Comparison of ENCODE assay signal across 9 cellular contexts in the genomic region with DNA sequence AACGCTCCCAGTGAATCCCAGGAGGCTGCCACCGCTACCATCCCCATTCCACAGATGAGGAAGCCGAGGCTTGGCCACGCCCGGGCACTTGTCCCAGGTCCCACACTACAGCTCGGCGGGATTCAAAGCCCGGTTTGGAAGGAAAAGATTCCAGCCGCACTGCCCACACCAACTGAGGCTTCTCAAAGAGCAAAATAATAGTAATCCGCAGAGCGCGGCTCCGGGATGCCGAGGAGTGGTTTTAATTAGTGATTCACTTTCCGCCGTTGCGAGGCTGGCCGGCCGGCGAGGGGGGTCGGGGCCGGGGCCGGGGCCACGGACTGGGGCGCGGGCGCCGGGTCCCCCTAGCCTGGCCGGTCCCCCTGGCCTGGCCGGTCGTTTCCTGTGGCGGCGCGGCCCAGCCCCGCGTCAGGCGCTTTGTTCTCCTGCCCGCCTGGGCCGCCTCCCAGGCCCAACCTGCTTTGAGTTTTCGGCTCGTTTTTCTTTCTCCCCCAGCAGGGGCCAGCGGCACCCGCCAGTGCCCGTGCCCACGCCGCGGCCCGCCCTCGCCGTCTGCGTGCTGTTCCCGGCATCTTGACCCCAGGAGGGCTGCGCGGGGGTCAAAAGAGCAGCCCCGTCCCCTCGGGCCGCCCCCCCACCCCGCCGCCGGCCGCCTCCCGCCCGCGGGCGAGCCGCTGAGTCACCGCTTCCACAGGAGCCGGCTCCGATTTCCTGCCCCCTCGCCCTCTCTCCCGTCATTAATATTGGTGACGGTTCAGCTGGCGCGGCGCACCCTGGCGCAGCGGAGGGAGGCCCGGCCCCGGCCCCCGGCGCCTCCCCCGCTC. TPM values are rescaled to one million over a fixed set of nuclear protein-coding genes. Genes with fewer than 3 reads are reported as not detected.
DNase-seq lines count a peak whose midpoint lies in the region; ATAC-seq and TF ChIP-seq lines count a peak whose summit lies in the region.
"Had no signal": no experiment of that assay in that cellular context is flagged by ENCODE, and none has a peak within 500 bp of the region (broad histone marks: within the 10 kb centered on the region; RNA-seq: fewer than 3 reads in every experiment).

No MANE protein-coding gene starts in this region.

- H3K27ac ChIP-seq in gastroesophageal sphincter (peak overlapping the region; percentile 12 to 85 (median 80)), prostate gland (peak overlapping the region; percentile 68 to 71)

- H3K4me3 ChIP-seq in gastroesophageal sphincter (peak overlapping the region; percentile 43 to 59), prostate gland (peak overlapping the region; percentile 33 to 36)

- H3K36me3 ChIP-seq in gastroesophageal sphincter: no peaks in the 10 kb centered on the region
- no peaks in the 10 kb centered on the region for H3K36me3 ChIP-seq in prostate gland

- intact Hi-C loops in prostate gland (cut with DNase I): no loop called here

- ATAC-seq in gastroesophageal sphincter (peak; percentile 82), HG03442 (IDR thresholded peaks at IDR 0.05; ENCODE audit: unreplicated experiment) (no peak), GM21515 (IDR thresholded peaks at IDR 0.05; ENCODE audit: unreplicated experiment) (no peak), GM18868 (IDR thresholded peaks at IDR 0.05; ENCODE audit: unreplicated experiment) (no peak), GM18498 (IDR thresholded peaks at IDR 0.05; ENCODE audit: unreplicated experiment) (no peak)

- TF ChIP-seq CTCF in gastroesophageal sphincter (IDR thresholded peaks at IDR 0.05) (no peak), prostate gland (IDR thresholded peaks at IDR 0.05) (no peak)

- WGBS in gastroesophageal sphincter (ENCODE audit: low coverage in 1 of 2), 2 donors: 6 to 38% methylated on average over 5 to 22 of the region's 82 CpGs
- WGBS in prostate gland: 15% methylated on average over 57 of the region's 82 CpGs

- TF ChIP-seq POLR2A in gastroesophageal sphincter (IDR thresholded peaks at IDR 0.05) (no peak), prostate gland (IDR thresholded peaks at IDR 0.05) (no peak)

- peaks cover 0 to 21% (median 8%) of the 10 kb centered on the region in 3 donors for H3K4me1 ChIP-seq in gastroesophageal sphincter
- H3K4me1 ChIP-seq in prostate gland (replicated peaks): no peaks in the 10 kb centered on the region

- no peaks in the 10 kb centered on the region for H3K9me3 ChIP-seq in gastroesophageal sphincter
- H3K9me3 ChIP-seq in prostate gland: no peaks in the 10 kb centered on the region

- no peak for TF ChIP-seq EP300 in gastroesophageal sphincter (IDR thresholded peaks at IDR 0.05)

- H3K27me3 ChIP-seq in gastroesophageal sphincter: peaks cover 19% of the 10 kb centered on the region
- H3K27me3 ChIP-seq in prostate gland (replicated peaks; ENCODE audit: insufficient read depth): no peaks in the 10 kb centered on the region

- peak; percentile 24 for DNase-seq in HS-5 (ENCODE audit: low read depth)
- peak in 2 of 3 experiments; percentile 9 to 12 for DNase-seq in activated CD8-positive, alpha-beta memory T cell treated with anti-CD3 and anti-CD28 coated beads for 48 hours (ENCODE audit: low read depth in 2 of 3, low spot score in 2 of 3)
- no peak for DNase-seq in prostate gland (ENCODE audit: low spot score)

RNA-seq across cellular contexts. Expression of a gene that starts 31.2 kb away (rescaled TPM):
- 1 to 10 TPM in 2 of 4 donors, not detected in 2; 1.8 to 2.1 TPM for total RNA-seq in gastroesophageal sphincter
- total RNA-seq in prostate gland: under 1 TPM; 0.41 to 0.51 TPM
- total RNA-seq: RPMI7951 had no signal
